ENCODE assay signal across 9 cellular contexts in the genomic region with DNA sequence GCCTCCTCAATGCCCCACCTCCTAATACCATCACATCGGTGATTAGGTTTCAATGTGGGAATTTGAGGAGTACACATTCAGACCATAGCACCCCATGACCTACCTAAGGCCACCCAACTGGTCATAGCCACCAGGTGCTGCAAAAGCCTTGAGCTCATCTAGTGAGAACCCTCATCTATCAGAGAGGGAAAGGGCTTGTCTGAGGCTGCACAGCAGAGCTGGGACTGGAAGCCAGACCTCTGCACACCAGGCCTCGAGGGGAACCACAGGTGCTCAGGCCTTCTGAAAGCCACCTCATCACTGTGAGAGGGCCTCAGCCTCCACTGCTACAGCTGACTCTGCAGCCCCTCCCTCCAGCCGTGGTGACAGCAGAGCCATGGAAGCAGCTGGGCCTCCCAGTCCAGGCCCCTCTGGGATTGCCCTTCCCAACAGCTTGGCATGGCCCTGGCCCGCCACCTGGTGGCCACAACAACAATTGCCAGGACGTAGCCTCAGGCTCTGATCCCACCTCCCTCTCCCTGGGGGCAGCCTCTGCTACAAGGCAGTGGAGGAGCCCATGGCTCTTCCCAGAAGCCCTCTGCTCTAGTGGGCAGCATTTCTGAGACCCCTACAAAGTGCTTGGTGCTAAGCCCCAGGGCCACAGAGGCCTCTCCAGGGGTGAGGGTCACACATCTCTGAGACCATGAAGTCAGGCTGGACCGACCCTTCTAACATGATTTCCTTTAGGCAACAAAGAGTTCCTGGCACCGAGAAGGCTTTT. TPM values are rescaled to one million over a fixed set of nuclear protein-coding genes. Genes with fewer than 3 reads are reported as not detected.
DNase-seq lines count a peak whose midpoint lies in the region; ATAC-seq and TF ChIP-seq lines count a peak whose summit lies in the region.
"Had no signal": no experiment of that assay in that cellular context is flagged by ENCODE, and none has a peak within 500 bp of the region (broad histone marks: within the 10 kb centered on the region; RNA-seq: fewer than 3 reads in every experiment).

No MANE protein-coding gene starts in this region.

- TF ChIP-seq CTCF in HFFc6 (IDR thresholded peaks at IDR 0.05) (peak; percentile 98), lung (IDR thresholded peaks at IDR 0.05; ENCODE audit: control extremely low read depth, extremely low read depth) (peak; percentile 92)

- peaks cover 14% of the 10 kb centered on the region for H3K4me1 Mint-ChIP-seq in HFFc6 (ENCODE audit: low read depth)
- H3K4me1 Mint-ChIP-seq in activated CD4-positive, alpha-beta T cell treated with anti-CD3 and anti-CD28 coated beads, Interleukin-2, amount 10 ng/mL, durations not matched to agents 7 days and 5 days: peaks cover 16% of the 10 kb centered on the region

- H3K9me3 Mint-ChIP-seq in HFFc6: no peaks in the 10 kb centered on the region
- no peaks in the 10 kb centered on the region for H3K9me3 Mint-ChIP-seq in activated CD4-positive, alpha-beta T cell treated with anti-CD3 and anti-CD28 coated beads, Interleukin-2, amount 10 ng/mL, durations not matched to agents 7 days and 5 days
- H3K9me3 Mint-ChIP-seq: IgD-negative memory B cell had no signal

- no peak overlapping the region for H3K4me3 Mint-ChIP-seq in HFFc6
- no peak overlapping the region for H3K4me3 Mint-ChIP-seq in activated CD4-positive, alpha-beta T cell treated with anti-CD3 and anti-CD28 coated beads, Interleukin-2, amount 10 ng/mL, durations not matched to agents 7 days and 5 days

- H3K27ac ChIP-seq in lung (ENCODE audit: low read depth in 1 of 2, low read length in 1 of 2): no peak overlapping the region

- H3K27me3 ChIP-seq in lung (ENCODE audit: control insufficient read depth, insufficient read depth): no peaks in the 10 kb centered on the region

- no peak overlapping the region for H3K27ac Mint-ChIP-seq in HFFc6
- no peak overlapping the region for H3K27ac Mint-ChIP-seq in activated CD4-positive, alpha-beta T cell treated with anti-CD3 and anti-CD28 coated beads, Interleukin-2, amount 10 ng/mL, durations not matched to agents 7 days and 5 days

- H3K36me3 Mint-ChIP-seq in HFFc6 (ENCODE audit: low read depth): no peaks in the 10 kb centered on the region
- no peaks in the 10 kb centered on the region for H3K36me3 Mint-ChIP-seq in activated CD4-positive, alpha-beta T cell treated with anti-CD3 and anti-CD28 coated beads, Interleukin-2, amount 10 ng/mL, durations not matched to agents 7 days and 5 days (ENCODE audit: low read depth)
- H3K36me3 Mint-ChIP-seq: IgD-negative memory B cell had no signal

- no peaks in the 10 kb centered on the region for H3K4me1 ChIP-seq in lung (ENCODE audit: control insufficient read depth in 2 of 2, insufficient read depth in 2 of 2, low read length in 2 of 2)

- ATAC-seq in lung (ENCODE audit: insufficient read depth, low FRiP score) (peak; percentile 65), GM19397 (IDR thresholded peaks at IDR 0.05; ENCODE audit: unreplicated experiment) (no peak)

- H3K36me3 ChIP-seq in lung (ENCODE audit: control insufficient read depth in 2 of 2, insufficient read depth in 2 of 2, low read length in 2 of 2): no peaks in the 10 kb centered on the region

- DNase-seq in COR-L47 (lab: John Stamatoyannopoulos, UW) (peak; percentile 82), HFFc6 (peak; percentile 39), NCI-H446 treated with DMSO at 0.1 percent for 48 hours (lab: John Stamatoyannopoulos, UW) (peak; percentile 83), dermis blood vessel endothelial cell (peak; percentile 88), lung (ENCODE audit: low spot score) (peak; percentile 72)
- peak; percentile 55 for DNase-seq in activated CD4-positive, alpha-beta T cell treated with anti-CD3 and anti-CD28 coated beads, Interleukin-2, amount 10 ng/mL, durations not matched to agents 7 days and 5 days
- peak; percentile 28 for DNase-seq in stimulated activated CD8-positive, alpha-beta memory T cell treated with anti-CD3 and anti-CD28 coated beads, Interleukin-15, amount 100 ng/mL, for 24 hours (ENCODE audit: low read depth)

- CTCF ChIA-PET in activated CD4-positive, alpha-beta T cell treated with anti-CD3 and anti-CD28 coated beads, Interleukin-2, amount 10 ng/mL, durations not matched to agents 7 days and 5 days (lab: Charles Lee): interaction anchor here (0.7 to 17.9 kb wide), 10 partner anchors 9 to 542 kb away, joined by 3 to 441 read pairs (median 4); no protein-coding TSS in a partner anchor

- H3K9me3 ChIP-seq in lung (ENCODE audit: control insufficient read depth in 2 of 2, insufficient read depth in 1 of 2, low read length in 1 of 2): no peaks in the 10 kb centered on the region

- no peak overlapping the region for H3K4me3 ChIP-seq in lung

- POLR2A ChIA-PET in activated CD4-positive, alpha-beta T cell treated with anti-CD3 and anti-CD28 coated beads, Interleukin-2, amount 10 ng/mL, durations not matched to agents 7 days and 5 days (lab: Charles Lee): no interaction called here

- WGBS in lung, 2 donors: 40% methylated on average over 7 of the region's 7 CpGs

- H3K27me3 Mint-ChIP-seq in HFFc6 (ENCODE audit: insufficient read depth): peaks cover 43% of the 10 kb centered on the region
- H3K27me3 Mint-ChIP-seq in activated CD4-positive, alpha-beta T cell treated with anti-CD3 and anti-CD28 coated beads, Interleukin-2, amount 10 ng/mL, durations not matched to agents 7 days and 5 days: peaks cover 4% of the 10 kb centered on the region

RNA-seq across cellular contexts. Expression of gene PRDM11, which starts 41.0 kb away (rescaled TPM):
- 1 to 10 TPM; 2.0 to 5.6 (median 2.7) TPM for total RNA-seq in HFFc6 (2021; fragmentation: NEBNext Ultra II Directional; extraction: Animal tissue kit (Norgen Biotek cat#: 25700))
- 1 to 10 TPM; 1.6 to 1.7 TPM for total RNA-seq in activated CD4-positive, alpha-beta T cell treated with anti-CD3 and anti-CD28 coated beads, Interleukin-2, amount 10 ng/mL, durations not matched to agents 7 days and 5 days
- 11.7 and 14.6 TPM in 2 replicates for total RNA-seq in dermis blood vessel endothelial cell
- 10 to 100 TPM; 22.5 to 35.1 TPM for total RNA-seq in lung
- 1 to 10 TPM; 3.7 to 5.7 TPM for polyA plus RNA-seq in lung

Comparison
In these comparisons a context has a peak if more than half of its experiments do, and no peak if none do; other contexts are left out.
1. DNase-seq: peak in every context shown above with its lines; median percentile 88 in dermis blood vessel endothelial cell; 83 in NCI-H446 treated with DMSO at 0.1 percent for 48 hours; 82 in COR-L47; 72 in lung; 55 in activated CD4-positive, alpha-beta T cell treated with anti-CD3 and anti-CD28 coated beads, Interleukin-2, amount 10 ng/mL, durations not matched to agents 7 days and 5 days; 39 in HFFc6; 28 in stimulated activated CD8-positive, alpha-beta memory T cell treated with anti-CD3 and anti-CD28 coated beads, Interleukin-15, amount 100 ng/mL, for 24 hours.